ENCODE assay signal across 1 cellular context in genomic region chr12:26939953-26940352, GRCh38.
TF ChIP-seq lines count a peak whose summit lies in the region.

No MANE protein-coding gene starts in this region.

TF ChIP-seq in neural cell, 6 proteins besides CTCF, POLR2A, EP300 and RAD21 (continued from another document):
- TF ChIP-seq MXI1 (conservative IDR thresholded peaks at IDR 0.05; ENCODE audit: poor library complexity, severe bottlenecking) (no peak), POLR2AphosphoS5 (IDR thresholded peaks at IDR 0.05) (no peak)
